ENCODE assay signal across 1 cellular context in the genomic region with DNA sequence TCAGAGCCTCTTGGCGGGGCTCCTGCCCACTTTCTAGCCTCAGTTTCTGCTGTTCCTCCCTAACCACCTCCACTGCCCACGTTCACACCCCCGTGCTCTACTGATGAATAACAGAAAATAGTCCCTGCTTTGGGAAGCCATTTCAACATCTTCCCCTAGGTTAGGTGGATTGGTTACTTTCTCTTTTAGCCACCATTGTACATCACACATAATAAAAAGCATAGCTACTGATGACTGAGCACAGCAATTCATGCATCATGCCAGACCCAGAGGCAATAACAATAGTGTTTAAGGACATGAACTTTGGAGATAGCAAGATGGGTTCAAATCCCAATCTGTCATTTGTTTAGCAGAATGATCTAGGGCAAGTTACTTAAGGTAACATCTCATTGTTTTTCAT.
TF ChIP-seq lines count a peak whose summit lies in the region.

No MANE protein-coding gene starts in this region.

TF ChIP-seq in IMR-90, 13 proteins besides CTCF, POLR2A, EP300 and RAD21:
- TF ChIP-seq MAFK (IDR thresholded peaks at IDR 0.05; ENCODE audit: low read depth, low read length) (no peak), RFX5 (IDR thresholded peaks at IDR 0.05; ENCODE audit: low read depth, low read length) (peak; percentile 44; the same call in 1 of the 2 replicates), CEBPB (IDR thresholded peaks at IDR 0.05; ENCODE audit: low read depth, low read length) (no peak), RCOR1 (IDR thresholded peaks at IDR 0.05; ENCODE audit: insufficient replicate concordance, low read length) (no peak)
